In the genomic region with DNA sequence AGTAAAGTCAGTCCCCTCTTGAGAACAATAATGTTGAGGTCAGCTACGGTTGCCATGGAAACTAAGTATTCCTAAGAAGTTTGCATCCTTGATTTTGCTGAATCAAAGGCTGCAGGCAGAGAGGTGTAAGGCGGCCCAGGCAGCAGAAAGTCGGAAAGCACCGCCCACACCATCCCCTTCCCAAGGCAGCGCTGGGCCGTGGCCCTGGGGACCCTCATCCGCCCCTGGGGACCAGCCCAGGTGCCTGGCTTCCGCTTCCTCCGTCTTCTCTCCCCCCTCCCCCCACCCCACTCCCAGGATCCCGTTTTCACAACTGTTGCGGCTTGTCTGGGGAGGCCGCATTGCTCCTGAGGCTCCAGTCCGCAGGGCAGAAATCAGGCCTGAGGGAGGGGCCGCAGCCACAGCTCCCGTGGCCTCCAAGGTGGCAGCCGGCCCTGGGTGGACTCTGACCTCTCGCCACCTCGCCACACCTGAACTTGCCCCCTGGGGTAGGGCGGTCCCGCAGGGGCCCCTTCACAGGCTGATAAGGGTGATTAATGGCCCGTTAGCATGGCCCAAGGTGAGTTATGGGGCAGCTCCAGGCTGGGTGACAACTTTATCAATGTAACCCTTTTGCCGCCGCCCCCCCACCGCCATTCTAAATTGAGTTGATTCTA, we compare ENCODE assay signal across 30 cellular contexts.
A peak's percentile ranks its signal among the peaks of the same experiment; 100 is the strongest.
DNase-seq lines count a peak whose midpoint lies in the region; FAIRE-seq and TF ChIP-seq lines count a peak whose summit lies in the region.
"Had no signal": no experiment of that assay in that cellular context is flagged by ENCODE, and none has a peak within 500 bp of the region (broad histone marks: within the 10 kb centered on the region; RNA-seq: fewer than 3 reads in every experiment).

No MANE protein-coding gene starts in this region.

- no peaks in the 10 kb centered on the region for H3K36me3 Mint-ChIP-seq in astrocyte (ENCODE audit: low read depth, unreplicated experiment)
- H3K36me3 Mint-ChIP-seq: CD14-positive monocyte had no signal

- peak; percentile 89 for DNase-seq in HuH-7.5 (ENCODE audit: low spot score)
- peak; percentile 20 for DNase-seq in astrocyte (ENCODE audit: low read depth)
- peak; percentile 97 for DNase-seq in small intestine
- DNase-seq in GM12892 (ENCODE audit: insufficient read length), result no peak
- no peak for DNase-seq in NCI-H1105 (lab: John Stamatoyannopoulos, UW)
- DNase-seq in HK-2 (ENCODE audit: unreplicated experiment), result no peak
- DNase-seq: activated CD4-positive, alpha-beta T cell treated with anti-CD3 and anti-CD28 coated beads for 36 hours; activated naive CD4-positive, alpha-beta T cell treated with anti-CD3 and anti-CD28 coated beads, Interleukin-2, amount 50 U/mL, for 16 hours; activated T-cell treated with anti-CD3 and anti-CD28 coated beads, Interleukin-2, amount 50 U/mL, for 72 hours; anterior cingulate cortex; effector CD8-positive, alpha-beta T cell; gastrocnemius medialis; hypothalamus; MV-4-11; NCI-H187 treated with DMSO at 0.1 percent for 48 hours; NCI-H2227 treated with DMSO at 0.1 percent for 48 hours; NCI-H774; occipital lobe; PC-9; sigmoid colon; substantia nigra; uterus had no signal

- peaks cover 29% of the 10 kb centered on the region for H4K20me1 ChIP-seq in astrocyte (ENCODE audit: insufficient read depth, low read length)

- H3K4me1 Mint-ChIP-seq in astrocyte (ENCODE audit: low read depth, unreplicated experiment), result no peaks in the 10 kb centered on the region
- H3K4me1 Mint-ChIP-seq: activated CD4-positive, alpha-beta T cell treated with anti-CD3 and anti-CD28 coated beads for 36 hours; CD14-positive monocyte had no signal

- H3K4me3 Mint-ChIP-seq in astrocyte (ENCODE audit: unreplicated experiment), result no peak overlapping the region
- H3K4me3 Mint-ChIP-seq: activated CD4-positive, alpha-beta T cell treated with anti-CD3 and anti-CD28 coated beads for 36 hours; activated T-cell treated with anti-CD3 and anti-CD28 coated beads, Interleukin-2, amount 50 U/mL, for 72 hours; CD14-positive monocyte had no signal

- peaks cover 42% of the 10 kb centered on the region for H3K27me3 Mint-ChIP-seq in astrocyte (ENCODE audit: low read depth, unreplicated experiment)

- FAIRE-seq in astrocyte (lab: Jason Lieb, UNC) (no peak), small intestine (lab: Jason Lieb, UNC) (no peak), GM12892 (lab: Jason Lieb, UNC) (no peak)
- FAIRE-seq: G401.6, islet of Langerhans had no signal

- H3K4me1 ChIP-seq in astrocyte (ENCODE audit: insufficient read depth, low read length) (peaks cover 3% of the 10 kb centered on the region), small intestine (ENCODE audit: control insufficient read depth in 2 of 2, insufficient read depth in 1 of 2, low read depth in 1 of 2, low read length in 1 of 2) (peaks cover 4 to 9% of the 10 kb centered on the region in 2 donors)
- H3K4me1 ChIP-seq: gastrocnemius medialis, SJSA1, uterus had no signal

- no peak for TF ChIP-seq POLR2A in GM12892 (IDR thresholded peaks at IDR 0.05; ENCODE audit: low read depth, low read length)

- no peak for TF ChIP-seq CTCF in astrocyte (IDR thresholded peaks at IDR 0.05; ENCODE audit: insufficient read depth, low read depth, low read length)

- H3K4me3 ChIP-seq in astrocyte (ENCODE audit: insufficient read depth, low read depth, low read length) (no peak overlapping the region), small intestine (ENCODE audit: low read depth in 1 of 2, low read length in 2 of 2) (no peak overlapping the region)
- H3K4me3 ChIP-seq: esophagus muscularis mucosa, gastrocnemius medialis, lung, PC-9, sigmoid colon, SJSA1, uterus had no signal

- H3K27ac Mint-ChIP-seq in astrocyte (ENCODE audit: unreplicated experiment), result no peak overlapping the region
- H3K27ac Mint-ChIP-seq: activated CD4-positive, alpha-beta T cell treated with anti-CD3 and anti-CD28 coated beads for 36 hours; activated T-cell treated with anti-CD3 and anti-CD28 coated beads, Interleukin-2, amount 50 U/mL, for 72 hours; CD14-positive monocyte had no signal

- no peak overlapping the region for H2AFZ ChIP-seq in astrocyte (ENCODE audit: low read depth, low read length)
- H2AFZ ChIP-seq: PC-9 had no signal

- 10 to 54% (median 31%) methylated on average over 24 of the region's 24 CpGs for WGBS in small intestine, 3 donors

- H3K27ac ChIP-seq in astrocyte (ENCODE audit: low read depth, low read length) (no peak overlapping the region), layer of hippocampus (ENCODE audit: low read depth, low read length) (peak overlapping the region; percentile 10), small intestine (ENCODE audit: low read depth in 1 of 2, low read length in 1 of 2) (peak overlapping the region; percentile 95 to 99)
- H3K27ac ChIP-seq: esophagus muscularis mucosa, gastrocnemius medialis, KMS-11, PC-9, sigmoid colon, SJSA1, uterus had no signal

- H3K27me3 ChIP-seq in astrocyte (ENCODE audit: insufficient read depth, low read length) (peaks cover 9% of the 10 kb centered on the region), layer of hippocampus (ENCODE audit: control insufficient read depth, insufficient read depth, low read length) (peaks cover 11% of the 10 kb centered on the region), small intestine (ENCODE audit: control insufficient read depth in 2 of 2, insufficient read depth in 2 of 2, low read length in 2 of 2) (peaks cover 0 to 2% of the 10 kb centered on the region in 2 donors)
- H3K27me3 ChIP-seq: SJSA1 had no signal

- no peaks in the 10 kb centered on the region for H3K79me2 ChIP-seq in astrocyte (ENCODE audit: insufficient read depth, low read length)

- H3K9ac ChIP-seq in astrocyte (ENCODE audit: low read length), result no peak overlapping the region
- H3K9ac ChIP-seq: KMS-11 had no signal

- H3K36me3 ChIP-seq in astrocyte (ENCODE audit: insufficient read depth, low read length), result no peaks in the 10 kb centered on the region
- no peaks in the 10 kb centered on the region for H3K36me3 ChIP-seq in small intestine (ENCODE audit: control insufficient read depth in 2 of 2, insufficient read depth in 2 of 2, low read length in 2 of 2)
- H3K36me3 ChIP-seq: esophagus muscularis mucosa, gastrocnemius medialis, sigmoid colon, SJSA1, uterus had no signal

- H3K9me3 Mint-ChIP-seq in astrocyte (ENCODE audit: unreplicated experiment), result peaks cover 4% of the 10 kb centered on the region
- H3K9me3 Mint-ChIP-seq: activated T-cell treated with anti-CD3 and anti-CD28 coated beads, Interleukin-2, amount 50 U/mL, for 72 hours; CD14-positive monocyte had no signal

- peak overlapping the region; percentile 26 for H3K4me2 ChIP-seq in astrocyte (ENCODE audit: low read length)
- H3K4me2 ChIP-seq: KMS-11, PC-9 had no signal

- H3K9me3 ChIP-seq in astrocyte (ENCODE audit: insufficient read depth, low read depth, low read length), result no peaks in the 10 kb centered on the region
- H3K9me3 ChIP-seq in small intestine (ENCODE audit: control insufficient read depth, low read depth), result no peaks in the 10 kb centered on the region
- H3K9me3 ChIP-seq: esophagus muscularis mucosa, gastrocnemius medialis, sigmoid colon, SJSA1, uterus had no signal

Comparison
In these comparisons a context has a peak if more than half of its experiments do, and no peak if none do; other contexts are left out.
1. DNase-seq: peak in HuH-7.5 (single experiment), astrocyte (single experiment) and small intestine (single experiment); none in GM12892 (single experiment), NCI-H1105 (single experiment) and HK-2 (single experiment).